ENCODE assay signal across 8 cellular contexts in genomic region chr4:41882622-41883347, GRCh38. TPM values are rescaled to one million over a fixed set of nuclear protein-coding genes. Genes with fewer than 3 reads are reported as not detected.
DNase-seq lines count a peak whose midpoint lies in the region; ATAC-seq and TF ChIP-seq lines count a peak whose summit lies in the region.

No MANE protein-coding gene starts in this region.

- no peak for TF ChIP-seq EP300 in stomach (IDR thresholded peaks at IDR 0.05)

- intact Hi-C loops in mucosa of descending colon (cut with DNase I, micrococcal nuclease) (loop anchor here (5.0 to 10.0 kb wide), 2 partner anchors 190 to 598 kb away; no protein-coding TSS in a partner anchor), stomach (cut with DNase I; ENCODE audit: low total_unique reads) (loop anchor here (10.0 kb wide), 2 partner anchors 188 to 628 kb away; partner anchors contain the start of gene UCHL1)

- TF ChIP-seq CTCF in mucosa of descending colon (IDR thresholded peaks at IDR 0.05) (peak; percentile 83), stomach (IDR thresholded peaks at IDR 0.05) (peak in 5 of 7 experiments; percentile 16 to 95 (median 88))

- in situ Hi-C loops in G401 (cut with HindIII; ENCODE audit: low sequenced_read_pairs): no loop called here
- in situ Hi-C loops in HAP-1 (cut with MboI; ENCODE audit: low sequenced_read_pairs): loop anchor here (25.0 kb wide), 1 partner anchor 595 kb away; no protein-coding TSS in a partner anchor

- H3K27me3 ChIP-seq in HAP-1 (ENCODE audit: low read depth) (no peaks in the 10 kb centered on the region), stomach (peaks cover 31 to 98% (median 51%) of the 10 kb centered on the region in 3 donors)
- H3K27me3 ChIP-seq in effector memory CD4-positive, alpha-beta T cell (replicated peaks; ENCODE audit: control insufficient read depth, insufficient read depth, low read length, poor library complexity, severe bottlenecking): peaks cover 40% of the 10 kb centered on the region

- H3K4me1 ChIP-seq in HAP-1: peaks cover 15% of the 10 kb centered on the region
- peaks cover 24% of the 10 kb centered on the region for H3K4me1 ChIP-seq in effector memory CD4-positive, alpha-beta T cell (ENCODE audit: control insufficient read depth, insufficient read depth, low read length, poor library complexity, severe bottlenecking)
- H3K4me1 ChIP-seq in mucosa of descending colon (ENCODE audit: low read depth): peaks cover 7% of the 10 kb centered on the region
- peaks cover 22 to 48% (median 38%) of the 10 kb centered on the region in 4 donors for H3K4me1 ChIP-seq in stomach

- H3K27ac ChIP-seq in effector memory CD4-positive, alpha-beta T cell (ENCODE audit: insufficient read depth, low read length, poor library complexity, severe bottlenecking): no peak overlapping the region
- no peak overlapping the region for H3K27ac ChIP-seq in stomach

- peak; percentile 41 for DNase-seq in G401 (ENCODE audit: low spot score)
- peak; percentile 33 to 66 for DNase-seq in HAP-1 (ENCODE audit: low spot score in 2 of 2)
- peak; percentile 56 for DNase-seq in NCI-H1694 treated with DMSO at 0.1 percent for 48 hours (lab: John Stamatoyannopoulos, UW)
- peak; percentile 51 for DNase-seq in activated CD4-positive, alpha-beta T cell treated with anti-CD3 and anti-CD28 coated beads, Interleukin-2, amount 50 U/mL, for 1 hour
- DNase-seq in effector memory CD4-positive, alpha-beta T cell: peak in 1 of 3 donors; percentile 17
- peak in 2 of 3 donors; percentile 54 to 59 for DNase-seq in mucosa of descending colon
- DNase-seq in stomach: peak; percentile 42
- DNase-seq in HuH-7.5 (ENCODE audit: low spot score): no peak

- ATAC-seq in mucosa of descending colon: peak; percentile 80

- H3K36me3 ChIP-seq in HAP-1 (replicated peaks): no peaks in the 10 kb centered on the region
- no peaks in the 10 kb centered on the region for H3K36me3 ChIP-seq in effector memory CD4-positive, alpha-beta T cell (ENCODE audit: control insufficient read depth, insufficient read depth, low read length)
- H3K36me3 ChIP-seq in mucosa of descending colon (ENCODE audit: low read depth): no peaks in the 10 kb centered on the region
- H3K36me3 ChIP-seq in stomach: no peaks in the 10 kb centered on the region

- 11 to 15% (median 12%) methylated on average over 34 of the region's 34 CpGs for WGBS in stomach, 5 donors

- H3K9me3 ChIP-seq in HAP-1: no peaks in the 10 kb centered on the region
- H3K9me3 ChIP-seq in effector memory CD4-positive, alpha-beta T cell (ENCODE audit: control insufficient read depth, low read length): no peaks in the 10 kb centered on the region
- no peaks in the 10 kb centered on the region for H3K9me3 ChIP-seq in mucosa of descending colon
- no peaks in the 10 kb centered on the region for H3K9me3 ChIP-seq in stomach

- H3K4me3 ChIP-seq in HAP-1 (peak overlapping the region; percentile 24), mucosa of descending colon (no peak overlapping the region), stomach (peak overlapping the region; percentile 34 to 53 (median 43))
- H3K4me3 ChIP-seq in effector memory CD4-positive, alpha-beta T cell (ENCODE audit: insufficient read depth, low read depth, low read length, poor library complexity, severe bottlenecking): peak overlapping the region; percentile 57

- TF ChIP-seq POLR2A in stomach (IDR thresholded peaks at IDR 0.05): no peak

RNA-seq across cellular contexts. Expression of gene TMEM33, which starts 52.4 kb away (rescaled TPM):
- 49.5 and 60.1 TPM in 2 replicates for total RNA-seq in G401 (2014; rRNA removed; shearing (Covaris generic))
- total RNA-seq in mucosa of descending colon: 10 to 100 TPM; 46.0 to 69.1 (median 67.6) TPM
- total RNA-seq in stomach: 100 to 1,000 TPM in 1 of 5 donors, 10 to 100 TPM in 4; 15.8 to 130 (median 53.2) TPM
- 1 to 10 TPM; 2.4 to 9.1 (median 8.3) TPM for polyA plus RNA-seq in stomach
